ENCODE assay signal across 34 cellular contexts in the genomic region with DNA sequence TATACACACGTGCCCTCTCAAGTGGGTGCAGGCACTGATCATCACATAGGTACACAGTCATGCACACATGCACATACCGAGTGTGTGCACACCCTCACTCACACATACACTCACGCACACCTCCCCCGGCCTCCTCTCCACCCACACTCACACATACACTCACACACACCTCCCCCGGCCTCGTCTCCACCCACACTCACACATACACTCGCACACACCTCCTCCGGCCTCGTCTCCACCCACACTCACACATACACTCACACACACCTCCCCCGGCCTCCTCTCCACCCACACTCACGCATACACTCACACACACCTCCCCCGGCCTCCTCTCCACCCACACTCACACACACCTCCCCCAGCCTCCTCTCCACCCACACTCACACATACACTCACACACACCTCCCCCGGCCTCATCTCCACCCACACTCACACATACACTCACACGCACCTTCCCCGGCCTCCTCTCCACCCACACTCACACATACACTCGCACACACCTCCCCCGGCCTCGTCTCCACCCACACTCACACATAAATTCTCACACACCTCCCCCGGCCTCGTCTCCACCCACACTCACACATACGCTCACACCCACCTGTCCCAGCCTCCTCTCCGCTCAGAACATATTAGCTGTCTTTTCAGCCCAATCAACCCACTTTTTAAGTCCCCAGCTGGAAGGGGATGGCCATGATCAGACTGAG.
"Had no signal": no experiment of that assay in that cellular context is flagged by ENCODE, and none has a peak within 500 bp of the region (broad histone marks: within the 10 kb centered on the region; RNA-seq: fewer than 3 reads in every experiment).

No MANE protein-coding gene starts in this region.

- H3K27me3 ChIP-seq: adrenal gland, body of pancreas, cardiac muscle cell, colonic mucosa had no signal

- FAIRE-seq: endometrium, endothelial cell of umbilical vein had no signal

- H3K4me1 ChIP-seq: adrenal gland, body of pancreas, colonic mucosa, gastroesophageal sphincter had no signal

- DNase-seq: activated B cell treated with CpG ODN at 0.5 μM for 24 hours; activated CD4-positive, alpha-beta T cell treated with anti-CD3 and anti-CD28 coated beads for 48 hours; activated CD4-positive, alpha-beta T cell treated with anti-CD3 and anti-CD28 coated beads, Interleukin-2, amount 50 U/mL, for 1 hour; activated CD4-positive, alpha-beta T cell treated with anti-CD3 and anti-CD28 coated beads, Interleukin-2, amount 50 U/mL, for 48 hours; activated CD8-positive, alpha-beta memory T cell treated with anti-CD3 and anti-CD28 coated beads for 24 hours; activated CD8-positive, alpha-beta T cell treated with anti-CD3 and anti-CD28 coated beads for 36 hours; activated effector memory CD4-positive, alpha-beta T cell treated with anti-CD3 and anti-CD28 coated beads, Interleukin-2, amount 50 U/mL, for 16 hours; activated naive CD4-positive, alpha-beta T cell treated with anti-CD3 and anti-CD28 coated beads for 36 hours; activated naive CD8-positive, alpha-beta T cell treated with anti-CD3 and anti-CD28 coated beads for 36 hours; activated naive CD8-positive, alpha-beta T cell treated with anti-CD3 and anti-CD28 coated beads, Interleukin-2, amount 50 U/mL, for 24 hours; activated T-cell treated with anti-CD3 and anti-CD28 coated beads, Interleukin-2, amount 50 U/mL, for 4 hours; adrenal gland; amygdala; aorta; body of pancreas; central memory CD4-positive, alpha-beta T cell; cerebellar nuclear complex; colonic mucosa; effector CD8-positive, alpha-beta T cell; esophagus squamous epithelium; foreskin melanocyte; T-helper 1 cell; T-helper 17 cell; T1000; WERI-Rb-1 had no signal

- H3K27ac ChIP-seq: adrenal gland, body of pancreas, cardiac muscle cell, colonic mucosa, epithelial cell of prostate, esophagus squamous epithelium, gastroesophageal sphincter, WERI-Rb-1 had no signal

- H3K27ac Mint-ChIP-seq: activated B cell treated with CpG ODN at 0.5 μM for 24 hours; activated CD8-positive, alpha-beta T cell treated with anti-CD3 and anti-CD28 coated beads for 36 hours; activated naive CD4-positive, alpha-beta T cell treated with anti-CD3 and anti-CD28 coated beads for 36 hours; activated naive CD4-positive, alpha-beta T cell treated with anti-CD3 and anti-CD28 coated beads, Interleukin-2, amount 50 U/mL, for 24 hours; activated naive CD8-positive, alpha-beta T cell treated with anti-CD3 and anti-CD28 coated beads for 36 hours; activated naive CD8-positive, alpha-beta T cell treated with anti-CD3 and anti-CD28 coated beads, Interleukin-2, amount 50 U/mL, for 24 hours; activated T-helper 2 cell treated with anti-CD3 and anti-CD28 coated beads, Interferon-gamma antibody, Interleukin-2, Interleukin-4, amounts not matched to agents 10 μg/mL and 5 μg/mL and 100 μg/mL, durations not matched to agents 14 hours and 24 hours and 36 hours; T-helper 17 cell; T-helper 2 cell treated with Interferon-gamma antibody and Interleukin-4, amounts not matched to agents 5 μg/mL and 100 μg/mL, for 36 hours had no signal

- ATAC-seq: activated CD4-positive, CD25-positive, alpha-beta regulatory T cell treated with anti-CD3 and anti-CD28 coated beads, Interleukin-2, amount 50 U/mL, for 24 hours; activated CD8-positive, alpha-beta T cell treated with anti-CD3 and anti-CD28 coated beads for 36 hours; activated naive CD8-positive, alpha-beta T cell treated with anti-CD3 and anti-CD28 coated beads, Interleukin-2, amount 50 U/mL, for 24 hours; activated T-cell treated with anti-CD3 and anti-CD28 coated beads, Interleukin-2, amount 50 U/mL, for 4 hours; body of pancreas; gastroesophageal sphincter; T-helper 17 cell had no signal

- H3K36me3 Mint-ChIP-seq: activated naive CD4-positive, alpha-beta T cell treated with anti-CD3 and anti-CD28 coated beads, Interleukin-2, amount 50 U/mL, for 24 hours; activated naive CD8-positive, alpha-beta T cell treated with anti-CD3 and anti-CD28 coated beads for 36 hours had no signal

- H3K36me3 ChIP-seq: adrenal gland, cardiac muscle cell, colonic mucosa, esophagus squamous epithelium, gastroesophageal sphincter, WERI-Rb-1 had no signal

- H3K4me1 Mint-ChIP-seq: activated B cell treated with CpG ODN at 0.5 μM for 24 hours; activated naive CD4-positive, alpha-beta T cell treated with anti-CD3 and anti-CD28 coated beads, Interleukin-2, amount 50 U/mL, for 24 hours; activated naive CD8-positive, alpha-beta T cell treated with anti-CD3 and anti-CD28 coated beads, Interleukin-2, amount 50 U/mL, for 24 hours; T-helper 17 cell had no signal

- H3K9me3 ChIP-seq: adrenal gland, body of pancreas, colonic mucosa, esophagus squamous epithelium had no signal

- H3K4me3 Mint-ChIP-seq: activated B cell treated with CpG ODN at 0.5 μM for 24 hours; activated CD8-positive, alpha-beta T cell treated with anti-CD3 and anti-CD28 coated beads for 36 hours; activated naive CD4-positive, alpha-beta T cell treated with anti-CD3 and anti-CD28 coated beads for 36 hours; activated naive CD4-positive, alpha-beta T cell treated with anti-CD3 and anti-CD28 coated beads, Interleukin-2, amount 50 U/mL, for 24 hours; activated naive CD8-positive, alpha-beta T cell treated with anti-CD3 and anti-CD28 coated beads for 36 hours; activated naive CD8-positive, alpha-beta T cell treated with anti-CD3 and anti-CD28 coated beads, Interleukin-2, amount 50 U/mL, for 24 hours; activated T-cell treated with anti-CD3 and anti-CD28 coated beads, Interleukin-2, amount 50 U/mL, for 4 hours; T-helper 17 cell; T-helper 2 cell treated with Interferon-gamma antibody and Interleukin-4, amounts not matched to agents 5 μg/mL and 100 μg/mL, for 36 hours had no signal

- H3K27me3 Mint-ChIP-seq: activated B cell treated with CpG ODN at 0.5 μM for 24 hours; activated naive CD8-positive, alpha-beta T cell treated with anti-CD3 and anti-CD28 coated beads for 36 hours had no signal

- H3K4me3 ChIP-seq: adrenal gland, body of pancreas, cardiac muscle cell, colonic mucosa, esophagus squamous epithelium, gastroesophageal sphincter had no signal

- H3K9me3 Mint-ChIP-seq: activated B cell treated with CpG ODN at 0.5 μM for 24 hours; activated CD8-positive, alpha-beta T cell treated with anti-CD3 and anti-CD28 coated beads for 36 hours; activated naive CD4-positive, alpha-beta T cell treated with anti-CD3 and anti-CD28 coated beads, Interleukin-2, amount 50 U/mL, for 24 hours; activated naive CD8-positive, alpha-beta T cell treated with anti-CD3 and anti-CD28 coated beads, Interleukin-2, amount 50 U/mL, for 24 hours; activated T-helper 2 cell treated with anti-CD3 and anti-CD28 coated beads, Interferon-gamma antibody, Interleukin-2, Interleukin-4, amounts not matched to agents 10 μg/mL and 5 μg/mL and 100 μg/mL, durations not matched to agents 14 hours and 24 hours and 36 hours; T-helper 2 cell treated with Interferon-gamma antibody and Interleukin-4, amounts not matched to agents 5 μg/mL and 100 μg/mL, for 36 hours had no signal
